ENCODE assay signal across 10 cellular contexts in the genomic region with DNA sequence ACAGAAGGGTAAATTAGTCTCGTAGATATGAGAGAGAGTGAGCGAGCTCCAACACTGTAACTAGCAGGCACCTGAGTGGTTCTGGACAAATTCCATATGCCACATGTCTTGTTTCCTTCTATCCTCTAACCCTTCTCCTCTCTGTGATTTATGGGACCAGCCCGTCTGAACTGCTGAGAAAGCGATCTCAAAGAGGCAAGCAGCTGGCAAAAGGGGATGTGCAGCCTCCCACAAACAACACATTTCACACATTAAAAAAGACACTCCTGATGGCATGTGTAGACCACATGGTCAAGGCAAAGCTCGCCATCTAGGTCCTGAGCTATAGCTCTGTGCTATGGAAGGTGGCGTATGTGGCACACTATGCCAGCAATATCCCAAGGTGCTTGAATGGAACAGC.
DNase-seq lines count a peak whose midpoint lies in the region; ATAC-seq, FAIRE-seq and TF ChIP-seq lines count a peak whose summit lies in the region.
"Had no signal": no experiment of that assay in that cellular context is flagged by ENCODE, and none has a peak within 500 bp of the region (broad histone marks: within the 10 kb centered on the region; RNA-seq: fewer than 3 reads in every experiment).

No MANE protein-coding gene starts in this region.

- no peak for TF ChIP-seq CTCF in PC-3 (conservative IDR thresholded peaks at IDR 0.05; ENCODE audit: low read depth, low read length)
- TF ChIP-seq CTCF in endothelial cell of umbilical vein (IDR thresholded peaks at IDR 0.05; ENCODE audit: extremely low read depth in 1 of 2, insufficient read depth in 1 of 2, low read depth in 1 of 2, low read length in 2 of 2), result no peak
- TF ChIP-seq CTCF in osteoblast (IDR thresholded peaks at IDR 0.05; ENCODE audit: extremely low read depth, low read depth, low read length), result no peak

- BruUV-seq in PC-3 (replicated peaks; lab: Mats Ljungman, UMichigan) (no TSS peak), endothelial cell of umbilical vein (replicated peaks; lab: Mats Ljungman, UMichigan) (no TSS peak)

- H3K9ac ChIP-seq in PC-3 (ENCODE audit: low read length) (peak overlapping the region; percentile 4; the same call in 1 of the 2 replicates), endothelial cell of umbilical vein (replicated peaks; ENCODE audit: extremely low read depth, insufficient read depth, low read length) (peak overlapping the region; percentile 5)

- POLR2A ChIA-PET in PC-3 (lab: Charles Lee; ENCODE audit: unreplicated experiment), result no interaction called here
- POLR2A ChIA-PET in endothelial cell of umbilical vein (lab: Charles Lee), result interaction anchor here (0.8 kb wide), 1 partner anchor 16 kb away, joined by 4 read pairs; no protein-coding TSS in a partner anchor

- no peaks in the 10 kb centered on the region for H3K9me2 ChIP-seq in PC-3 (replicated peaks; ENCODE audit: low read length)

- peaks cover under 1% of the 10 kb centered on the region for H3K27me3 Mint-ChIP-seq in activated CD8-positive, alpha-beta memory T cell treated with anti-CD3 and anti-CD28 coated beads, Interleukin-2, amount 10 ng/mL, durations not matched to agents 7 days and 5 days

- H3K9me1 ChIP-seq in endothelial cell of umbilical vein (replicated peaks; ENCODE audit: control insufficient read depth, extremely low read depth, insufficient read depth, low read length), result no peaks in the 10 kb centered on the region

- H3K36me3 ChIP-seq in PC-3 (ENCODE audit: low read depth, low read length), result no peaks in the 10 kb centered on the region
- no peaks in the 10 kb centered on the region for H3K36me3 ChIP-seq in endothelial cell of umbilical vein (ENCODE audit: control insufficient read depth in 2 of 2, extremely low read depth in 1 of 2, insufficient read depth in 2 of 2, low read length in 2 of 2)
- no peaks in the 10 kb centered on the region for H3K36me3 ChIP-seq in osteoblast (ENCODE audit: insufficient read depth, low read length)
- H3K36me3 ChIP-seq: heart right ventricle, ovary had no signal

- H3K27ac ChIP-seq in PC-3 (ENCODE audit: low read length) (peak overlapping the region; percentile 57), endothelial cell of umbilical vein (ENCODE audit: insufficient read depth, low read depth, low read length) (peak overlapping the region; percentile 82), osteoblast (ENCODE audit: low read depth, low read length) (no peak overlapping the region)
- H3K27ac ChIP-seq: ovary had no signal

- dilution Hi-C loops in endothelial cell of umbilical vein (cut with MboI; ENCODE audit: extremely low pct_ligation_motif_present, low sequenced_read_pairs), result no loop called here

- no peak for DNase-seq in activated CD8-positive, alpha-beta memory T cell treated with anti-CD3 and anti-CD28 coated beads, Interleukin-2, amount 10 ng/mL, durations not matched to agents 7 days and 5 days
- no peak for DNase-seq in activated CD8-positive, alpha-beta memory T cell treated with anti-CD3 and anti-CD28 coated beads, Interleukin-2, amount 50 U/mL, for 4 hours
- DNase-seq in PC-3, result no peak
- no peak for DNase-seq in endothelial cell of umbilical vein (ENCODE audit: low read depth, low spot score)
- DNase-seq in stimulated activated effector memory CD8-positive, alpha-beta T cell treated with anti-CD3 and anti-CD28 coated beads, Interleukin-12 subunit alpha, Interleukin-12 subunit beta, amount 100 ng/mL, for 72 hours (ENCODE audit: low spot score in 2 of 2), result peak in 1 of 2 donors; percentile 60
- no peak for DNase-seq in osteoblast (ENCODE audit: insufficient read length, low spot score, missing footprints)
- no peak for DNase-seq in hypothalamus (lab: John Stamatoyannopoulos, UW)

- H3F3A ChIP-seq in PC-3 (ENCODE audit: low read length, unreplicated experiment), result no peaks in the 10 kb centered on the region

- H3K4me2 ChIP-seq in PC-3 (ENCODE audit: low read length) (peak overlapping the region; percentile 16; the same call in 1 of the 2 replicates), endothelial cell of umbilical vein (ENCODE audit: insufficient read depth, low read length) (peak overlapping the region; percentile 49), osteoblast (ENCODE audit: insufficient read depth, low read length) (no peak overlapping the region)

- H3K27ac Mint-ChIP-seq in activated CD8-positive, alpha-beta memory T cell treated with anti-CD3 and anti-CD28 coated beads, Interleukin-2, amount 10 ng/mL, durations not matched to agents 7 days and 5 days, result peak overlapping the region; percentile 83
- H3K27ac Mint-ChIP-seq in stimulated activated effector memory CD8-positive, alpha-beta T cell treated with anti-CD3 and anti-CD28 coated beads, Interleukin-12 subunit alpha, Interleukin-12 subunit beta, amount 100 ng/mL, for 72 hours, result peak overlapping the region; percentile 80

- H4K20me1 ChIP-seq in PC-3 (ENCODE audit: low read length) (no peaks in the 10 kb centered on the region), endothelial cell of umbilical vein (replicated peaks; ENCODE audit: control insufficient read depth, extremely low read depth, insufficient read depth, low read length) (no peaks in the 10 kb centered on the region), osteoblast (ENCODE audit: insufficient read depth, low read length) (no peaks in the 10 kb centered on the region)

- no peak for TF ChIP-seq POLR2A in endothelial cell of umbilical vein (IDR thresholded peaks at IDR 0.05; ENCODE audit: low read depth, low read length)

- H3K27me3 ChIP-seq in PC-3 (ENCODE audit: low read length), result no peaks in the 10 kb centered on the region
- H3K27me3 ChIP-seq in endothelial cell of umbilical vein (ENCODE audit: control insufficient read depth in 2 of 2, insufficient read depth in 2 of 2, low read length in 2 of 2), result no peaks in the 10 kb centered on the region
- H3K27me3 ChIP-seq in osteoblast (ENCODE audit: insufficient read depth, low read length), result peaks cover 4% of the 10 kb centered on the region
- H3K27me3 ChIP-seq: heart right ventricle, ovary had no signal

- intact Hi-C loops in PC-3 (cut with micrococcal nuclease) (loop anchor here (1.0 kb wide), 1 partner anchor 25 kb away; no protein-coding TSS in a partner anchor), endothelial cell of umbilical vein (cut with micrococcal nuclease) (loop anchor here (1.0 to 10.0 kb wide), 6 partner anchors 16 to 533 kb away; partner anchors contain the start of genes PELI2 and TBPL2)

- H3K4me1 Mint-ChIP-seq in activated CD8-positive, alpha-beta memory T cell treated with anti-CD3 and anti-CD28 coated beads, Interleukin-2, amount 10 ng/mL, durations not matched to agents 7 days and 5 days, result peaks cover 45% of the 10 kb centered on the region
- H3K4me1 Mint-ChIP-seq in stimulated activated effector memory CD8-positive, alpha-beta T cell treated with anti-CD3 and anti-CD28 coated beads, Interleukin-12 subunit alpha, Interleukin-12 subunit beta, amount 100 ng/mL, for 72 hours, result peaks cover 63% of the 10 kb centered on the region

- H3K9me3 ChIP-seq in PC-3 (ENCODE audit: low read length) (no peaks in the 10 kb centered on the region), endothelial cell of umbilical vein (replicated peaks; ENCODE audit: control insufficient read depth, insufficient read depth, low read length) (no peaks in the 10 kb centered on the region), osteoblast (ENCODE audit: low read depth, low read length) (no peaks in the 10 kb centered on the region)
- H3K9me3 ChIP-seq: ovary had no signal

- peaks cover 7% of the 10 kb centered on the region for H3K9me3 Mint-ChIP-seq in activated CD8-positive, alpha-beta memory T cell treated with anti-CD3 and anti-CD28 coated beads, Interleukin-2, amount 10 ng/mL, durations not matched to agents 7 days and 5 days (ENCODE audit: low read depth)
- H3K9me3 Mint-ChIP-seq in stimulated activated effector memory CD8-positive, alpha-beta T cell treated with anti-CD3 and anti-CD28 coated beads, Interleukin-12 subunit alpha, Interleukin-12 subunit beta, amount 100 ng/mL, for 72 hours, result peaks cover 7% of the 10 kb centered on the region

- H3K79me2 ChIP-seq in PC-3 (ENCODE audit: low read length), result no peaks in the 10 kb centered on the region
- no peaks in the 10 kb centered on the region for H3K79me2 ChIP-seq in endothelial cell of umbilical vein (ENCODE audit: control insufficient read depth, insufficient read depth, low read length)
- no peaks in the 10 kb centered on the region for H3K79me2 ChIP-seq in osteoblast (ENCODE audit: insufficient read depth, low read length)

- ATAC-seq in activated CD8-positive, alpha-beta memory T cell treated with anti-CD3 and anti-CD28 coated beads, Interleukin-2, amount 10 ng/mL, durations not matched to agents 7 days and 5 days, result peak; percentile 7
- ATAC-seq in PC-3 (no peak), GM18907 (IDR thresholded peaks at IDR 0.05; ENCODE audit: unreplicated experiment) (no peak)
- no peak for ATAC-seq in stimulated activated effector memory CD8-positive, alpha-beta T cell treated with anti-CD3 and anti-CD28 coated beads, Interleukin-12 subunit alpha, Interleukin-12 subunit beta, amount 100 ng/mL, for 72 hours

- peak overlapping the region; percentile 4; the same call in 1 of the 2 replicates for H2AFZ ChIP-seq in PC-3 (ENCODE audit: low read length)
- peak overlapping the region; percentile 18 for H2AFZ ChIP-seq in endothelial cell of umbilical vein (ENCODE audit: low read depth, low read length)
- no peak overlapping the region for H2AFZ ChIP-seq in osteoblast (ENCODE audit: low read length)

- H3K4me1 ChIP-seq in PC-3 (ENCODE audit: insufficient read depth, low read length), result peaks cover 36% of the 10 kb centered on the region
- peaks cover 33% of the 10 kb centered on the region for H3K4me1 ChIP-seq in endothelial cell of umbilical vein (ENCODE audit: control insufficient read depth, extremely low read depth, insufficient read depth, low read length)
- no peaks in the 10 kb centered on the region for H3K4me1 ChIP-seq in osteoblast (ENCODE audit: insufficient read depth, low read length)

- CTCF ChIA-PET in activated CD8-positive, alpha-beta memory T cell treated with anti-CD3 and anti-CD28 coated beads, Interleukin-2, amount 10 ng/mL, durations not matched to agents 7 days and 5 days (lab: Charles Lee), result interaction anchor here (1.6 kb wide), 1 partner anchor 9 kb away, joined by 4 read pairs; no protein-coding TSS in a partner anchor
- CTCF ChIA-PET in PC-3 (lab: Charles Lee), result no interaction called here
- CTCF ChIA-PET in endothelial cell of umbilical vein (lab: Charles Lee), result interaction anchor here (0.6 to 1.9 kb wide), 10 partner anchors 9 to 680 kb away, joined by 3 to 10 read pairs (median 6); no protein-coding TSS in a partner anchor

- no peak overlapping the region for H3K4me3 Mint-ChIP-seq in activated CD8-positive, alpha-beta memory T cell treated with anti-CD3 and anti-CD28 coated beads, Interleukin-2, amount 10 ng/mL, durations not matched to agents 7 days and 5 days
- peak overlapping the region; percentile 37 for H3K4me3 Mint-ChIP-seq in stimulated activated effector memory CD8-positive, alpha-beta T cell treated with anti-CD3 and anti-CD28 coated beads, Interleukin-12 subunit alpha, Interleukin-12 subunit beta, amount 100 ng/mL, for 72 hours

- H3K36me3 Mint-ChIP-seq in activated CD8-positive, alpha-beta memory T cell treated with anti-CD3 and anti-CD28 coated beads, Interleukin-2, amount 10 ng/mL, durations not matched to agents 7 days and 5 days, result peaks cover 15% of the 10 kb centered on the region
- H3K36me3 Mint-ChIP-seq in stimulated activated effector memory CD8-positive, alpha-beta T cell treated with anti-CD3 and anti-CD28 coated beads, Interleukin-12 subunit alpha, Interleukin-12 subunit beta, amount 100 ng/mL, for 72 hours, result no peaks in the 10 kb centered on the region

- H3K4me3 ChIP-seq in PC-3 (ENCODE audit: low read length), result no peak overlapping the region
- H3K4me3 ChIP-seq in endothelial cell of umbilical vein (replicated peaks in 1 of 3; ENCODE audit: insufficient read depth in 1 of 3, low read depth in 1 of 3, low read length in 3 of 3), result no peak overlapping the region
- H3K4me3 ChIP-seq in osteoblast (ENCODE audit: insufficient read depth, low read length), result no peak overlapping the region
- H3K4me3 ChIP-seq: heart right ventricle, ovary had no signal

- no peak for FAIRE-seq in endothelial cell of umbilical vein (lab: Jason Lieb, UNC)
